In the genomic region with DNA sequence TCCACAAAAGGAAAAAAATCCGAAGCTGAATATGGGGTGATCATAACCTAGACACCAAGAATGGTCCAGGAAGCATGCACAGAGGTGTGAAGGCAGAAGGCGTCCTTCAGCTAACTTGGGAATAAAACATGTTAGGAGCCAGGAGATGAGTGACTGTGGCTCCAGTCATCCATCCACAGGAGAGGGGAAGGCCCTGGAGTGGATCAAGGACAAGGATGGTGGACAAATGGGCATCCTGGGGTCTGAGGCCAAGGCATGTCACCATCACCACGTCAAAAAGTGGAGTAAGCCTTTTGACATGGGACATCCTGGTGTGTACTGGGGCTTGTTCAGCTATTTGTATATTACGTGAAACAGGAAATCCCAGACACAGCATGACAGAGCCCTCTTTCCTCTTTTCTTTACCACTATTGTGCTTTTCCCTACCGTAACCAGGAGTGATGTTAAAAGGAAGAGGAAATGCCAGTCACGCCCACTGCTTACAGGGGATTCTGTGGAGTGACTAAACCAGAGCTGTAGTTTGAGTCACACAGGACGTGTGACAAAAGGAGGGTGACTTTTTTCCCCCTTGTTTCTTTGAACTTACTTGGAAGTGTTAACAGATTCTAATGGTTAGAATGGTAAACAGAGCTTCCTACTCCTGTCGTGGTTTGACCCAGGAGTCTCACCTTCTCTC, we compare ENCODE assay signal across 1 cellular context.
TF ChIP-seq lines count a peak whose summit lies in the region.

No MANE protein-coding gene starts in this region.

TF ChIP-seq in H1, 55 proteins besides CTCF, POLR2A, EP300 and RAD21 (continued from another document):
- TF ChIP-seq, protein P1, sequence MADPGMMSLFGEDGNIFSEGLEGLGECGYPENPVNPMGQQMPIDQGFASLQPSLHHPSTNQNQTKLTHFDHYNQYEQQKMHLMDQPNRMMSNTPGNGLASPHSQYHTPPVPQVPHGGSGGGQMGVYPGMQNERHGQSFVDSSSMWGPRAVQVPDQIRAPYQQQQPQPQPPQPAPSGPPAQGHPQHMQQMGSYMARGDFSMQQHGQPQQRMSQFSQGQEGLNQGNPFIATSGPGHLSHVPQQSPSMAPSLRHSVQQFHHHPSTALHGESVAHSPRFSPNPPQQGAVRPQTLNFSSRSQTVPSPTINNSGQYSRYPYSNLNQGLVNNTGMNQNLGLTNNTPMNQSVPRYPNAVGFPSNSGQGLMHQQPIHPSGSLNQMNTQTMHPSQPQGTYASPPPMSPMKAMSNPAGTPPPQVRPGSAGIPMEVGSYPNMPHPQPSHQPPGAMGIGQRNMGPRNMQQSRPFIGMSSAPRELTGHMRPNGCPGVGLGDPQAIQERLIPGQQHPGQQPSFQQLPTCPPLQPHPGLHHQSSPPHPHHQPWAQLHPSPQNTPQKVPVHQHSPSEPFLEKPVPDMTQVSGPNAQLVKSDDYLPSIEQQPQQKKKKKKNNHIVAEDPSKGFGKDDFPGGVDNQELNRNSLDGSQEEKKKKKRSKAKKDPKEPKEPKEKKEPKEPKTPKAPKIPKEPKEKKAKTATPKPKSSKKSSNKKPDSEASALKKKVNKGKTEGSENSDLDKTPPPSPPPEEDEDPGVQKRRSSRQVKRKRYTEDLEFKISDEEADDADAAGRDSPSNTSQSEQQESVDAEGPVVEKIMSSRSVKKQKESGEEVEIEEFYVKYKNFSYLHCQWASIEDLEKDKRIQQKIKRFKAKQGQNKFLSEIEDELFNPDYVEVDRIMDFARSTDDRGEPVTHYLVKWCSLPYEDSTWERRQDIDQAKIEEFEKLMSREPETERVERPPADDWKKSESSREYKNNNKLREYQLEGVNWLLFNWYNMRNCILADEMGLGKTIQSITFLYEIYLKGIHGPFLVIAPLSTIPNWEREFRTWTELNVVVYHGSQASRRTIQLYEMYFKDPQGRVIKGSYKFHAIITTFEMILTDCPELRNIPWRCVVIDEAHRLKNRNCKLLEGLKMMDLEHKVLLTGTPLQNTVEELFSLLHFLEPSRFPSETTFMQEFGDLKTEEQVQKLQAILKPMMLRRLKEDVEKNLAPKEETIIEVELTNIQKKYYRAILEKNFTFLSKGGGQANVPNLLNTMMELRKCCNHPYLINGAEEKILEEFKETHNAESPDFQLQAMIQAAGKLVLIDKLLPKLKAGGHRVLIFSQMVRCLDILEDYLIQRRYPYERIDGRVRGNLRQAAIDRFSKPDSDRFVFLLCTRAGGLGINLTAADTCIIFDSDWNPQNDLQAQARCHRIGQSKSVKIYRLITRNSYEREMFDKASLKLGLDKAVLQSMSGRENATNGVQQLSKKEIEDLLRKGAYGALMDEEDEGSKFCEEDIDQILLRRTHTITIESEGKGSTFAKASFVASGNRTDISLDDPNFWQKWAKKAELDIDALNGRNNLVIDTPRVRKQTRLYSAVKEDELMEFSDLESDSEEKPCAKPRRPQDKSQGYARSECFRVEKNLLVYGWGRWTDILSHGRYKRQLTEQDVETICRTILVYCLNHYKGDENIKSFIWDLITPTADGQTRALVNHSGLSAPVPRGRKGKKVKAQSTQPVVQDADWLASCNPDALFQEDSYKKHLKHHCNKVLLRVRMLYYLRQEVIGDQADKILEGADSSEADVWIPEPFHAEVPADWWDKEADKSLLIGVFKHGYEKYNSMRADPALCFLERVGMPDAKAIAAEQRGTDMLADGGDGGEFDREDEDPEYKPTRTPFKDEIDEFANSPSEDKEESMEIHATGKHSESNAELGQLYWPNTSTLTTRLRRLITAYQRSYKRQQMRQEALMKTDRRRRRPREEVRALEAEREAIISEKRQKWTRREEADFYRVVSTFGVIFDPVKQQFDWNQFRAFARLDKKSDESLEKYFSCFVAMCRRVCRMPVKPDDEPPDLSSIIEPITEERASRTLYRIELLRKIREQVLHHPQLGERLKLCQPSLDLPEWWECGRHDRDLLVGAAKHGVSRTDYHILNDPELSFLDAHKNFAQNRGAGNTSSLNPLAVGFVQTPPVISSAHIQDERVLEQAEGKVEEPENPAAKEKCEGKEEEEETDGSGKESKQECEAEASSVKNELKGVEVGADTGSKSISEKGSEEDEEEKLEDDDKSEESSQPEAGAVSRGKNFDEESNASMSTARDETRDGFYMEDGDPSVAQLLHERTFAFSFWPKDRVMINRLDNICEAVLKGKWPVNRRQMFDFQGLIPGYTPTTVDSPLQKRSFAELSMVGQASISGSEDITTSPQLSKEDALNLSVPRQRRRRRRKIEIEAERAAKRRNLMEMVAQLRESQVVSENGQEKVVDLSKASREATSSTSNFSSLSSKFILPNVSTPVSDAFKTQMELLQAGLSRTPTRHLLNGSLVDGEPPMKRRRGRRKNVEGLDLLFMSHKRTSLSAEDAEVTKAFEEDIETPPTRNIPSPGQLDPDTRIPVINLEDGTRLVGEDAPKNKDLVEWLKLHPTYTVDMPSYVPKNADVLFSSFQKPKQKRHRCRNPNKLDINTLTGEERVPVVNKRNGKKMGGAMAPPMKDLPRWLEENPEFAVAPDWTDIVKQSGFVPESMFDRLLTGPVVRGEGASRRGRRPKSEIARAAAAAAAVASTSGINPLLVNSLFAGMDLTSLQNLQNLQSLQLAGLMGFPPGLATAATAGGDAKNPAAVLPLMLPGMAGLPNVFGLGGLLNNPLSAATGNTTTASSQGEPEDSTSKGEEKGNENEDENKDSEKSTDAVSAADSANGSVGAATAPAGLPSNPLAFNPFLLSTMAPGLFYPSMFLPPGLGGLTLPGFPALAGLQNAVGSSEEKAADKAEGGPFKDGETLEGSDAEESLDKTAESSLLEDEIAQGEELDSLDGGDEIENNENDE (IDR thresholded peaks at IDR 0.05; ENCODE audit: insufficient replicate concordance, low read length), result no peak
- no peak for TF ChIP-seq RBBP5 (IDR thresholded peaks at IDR 0.05; ENCODE audit: borderline replicate concordance, low read depth, low read length)
- no peak for TF ChIP-seq CREB1 (IDR thresholded peaks at IDR 0.05)
- TF ChIP-seq POU5F1 (IDR thresholded peaks at IDR 0.05; ENCODE audit: low read depth, low read length), result no peak
- TF ChIP-seq GTF2F1 (IDR thresholded peaks at IDR 0.05; ENCODE audit: borderline replicate concordance, low read depth, low read length), result no peak
- no peak for TF ChIP-seq YY1 (IDR thresholded peaks at IDR 0.05; ENCODE audit: low read depth, low read length)
- no peak for TF ChIP-seq RXRA (IDR thresholded peaks at IDR 0.05; ENCODE audit: insufficient read depth, low read depth, low read length)
- TF ChIP-seq JUN (IDR thresholded peaks at IDR 0.05; ENCODE audit: low read depth, low read length), result no peak
- TF ChIP-seq POLR2AphosphoS5 (IDR thresholded peaks at IDR 0.05; ENCODE audit: low read depth, low read length), result no peak
- TF ChIP-seq TAF1 (IDR thresholded peaks at IDR 0.05; ENCODE audit: low read depth, low read length), result no peak
- no peak for TF ChIP-seq SP2 (IDR thresholded peaks at IDR 0.05; ENCODE audit: low read length)
TF ChIP-seq in H1: peak in this region for 0.
